ENCODE assay signal across 1 cellular context in the genomic region with DNA sequence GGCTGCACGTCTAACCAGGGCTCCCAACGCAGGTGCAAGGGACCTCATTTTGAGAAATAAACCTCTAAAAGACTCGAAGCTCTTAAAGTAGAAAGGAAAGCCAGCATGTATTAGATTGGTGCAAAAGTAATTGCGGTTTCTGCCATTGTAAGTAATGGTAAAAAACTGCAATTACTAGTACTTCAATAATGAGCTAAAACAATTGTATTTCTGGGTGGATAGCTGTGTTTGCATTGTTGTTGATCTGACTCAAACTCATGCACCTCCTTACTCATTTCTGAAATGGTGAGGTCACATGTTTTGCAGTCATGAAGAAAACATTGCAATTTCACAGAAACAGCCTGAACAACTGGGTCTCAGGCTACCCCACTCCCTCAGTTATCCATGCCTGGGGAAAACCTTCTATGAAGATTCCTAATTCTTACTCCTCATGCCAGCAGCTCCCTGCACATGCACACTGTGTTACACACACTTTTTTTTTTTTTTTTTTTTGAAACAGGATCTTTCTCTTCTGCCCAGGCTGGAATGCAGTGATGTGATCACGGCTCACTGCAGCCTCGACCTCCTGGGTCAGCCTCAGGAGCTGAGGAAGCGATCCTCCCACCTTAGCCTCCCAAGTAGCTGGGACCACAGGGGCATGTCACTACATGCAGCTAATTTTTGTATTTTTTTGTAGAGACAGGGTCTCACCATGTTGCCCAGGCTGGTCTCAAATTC.
TF ChIP-seq lines count a peak whose summit lies in the region.

No MANE protein-coding gene starts in this region.

TF ChIP-seq in HEK293, 187 proteins besides CTCF, POLR2A, EP300 and RAD21:
- TF ChIP-seq ZNF658 (tag by site-specific recombination; IDR thresholded peaks at IDR 0.05): no peak
- TF ChIP-seq, protein P1, sequence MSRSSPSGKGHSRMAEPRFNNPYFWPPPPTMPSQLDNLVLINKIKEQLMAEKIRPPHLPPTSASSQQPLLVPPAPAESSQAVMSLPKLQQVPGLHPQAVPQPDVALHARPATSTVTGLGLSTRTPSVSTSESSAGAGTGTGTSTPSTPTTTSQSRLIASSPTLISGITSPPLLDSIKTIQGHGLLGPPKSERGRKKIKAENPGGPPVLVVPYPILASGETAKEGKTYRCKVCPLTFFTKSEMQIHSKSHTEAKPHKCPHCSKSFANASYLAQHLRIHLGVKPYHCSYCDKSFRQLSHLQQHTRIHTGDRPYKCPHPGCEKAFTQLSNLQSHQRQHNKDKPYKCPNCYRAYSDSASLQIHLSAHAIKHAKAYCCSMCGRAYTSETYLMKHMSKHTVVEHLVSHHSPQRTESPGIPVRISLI (tag by site-specific recombination; IDR thresholded peaks at IDR 0.05): peak; percentile 64; the same call in 1 of the 2 replicates
TF ChIP-seq in HEK293: peak in this region for 1.
